Comparison of ENCODE assay signal across 9 cellular contexts in genomic region chr14:21264025-21264801, GRCh38. TPM values are rescaled to one million over a fixed set of nuclear protein-coding genes. Genes with fewer than 3 reads are reported as not detected.
DNase-seq lines count a peak whose midpoint lies in the region; ATAC-seq, FAIRE-seq and TF ChIP-seq lines count a peak whose summit lies in the region.
"Had no signal": no experiment of that assay in that cellular context is flagged by ENCODE, and none has a peak within 500 bp of the region (broad histone marks: within the 10 kb centered on the region; RNA-seq: fewer than 3 reads in every experiment).

No MANE protein-coding gene starts in this region.

- H2BK15ac ChIP-seq in mesendoderm (replicated peaks; ENCODE audit: low read depth), result no peak overlapping the region

- peak overlapping the region; percentile 88 for H3K27ac Mint-ChIP-seq in astrocyte (ENCODE audit: unreplicated experiment)

- H2BK120ac ChIP-seq in mesendoderm (ENCODE audit: low read depth, low read length), result no peak overlapping the region

- H3K4me2 ChIP-seq in astrocyte (ENCODE audit: low read length) (peak overlapping the region; percentile 98), mesendoderm (ENCODE audit: low read length) (no peak overlapping the region)

- peaks cover 15% of the 10 kb centered on the region for H3K36me3 Mint-ChIP-seq in astrocyte (ENCODE audit: low read depth, unreplicated experiment)

- peaks cover 94% of the 10 kb centered on the region for H4K20me1 ChIP-seq in astrocyte (ENCODE audit: insufficient read depth, low read length)

- no peak overlapping the region for H3K9ac ChIP-seq in HUES6 (ENCODE audit: low read length)
- peak overlapping the region; percentile 100 for H3K9ac ChIP-seq in astrocyte (ENCODE audit: low read length)
- H3K9ac ChIP-seq in mesendoderm (ENCODE audit: low read length), result no peak overlapping the region

- H3K27me3 ChIP-seq in HUES6 (ENCODE audit: control insufficient read depth, insufficient read depth, low read length), result no peaks in the 10 kb centered on the region
- no peaks in the 10 kb centered on the region for H3K27me3 ChIP-seq in astrocyte (ENCODE audit: insufficient read depth, low read length)
- H3K27me3 ChIP-seq in mesendoderm (ENCODE audit: insufficient read depth, low read length, poor library complexity), result no peaks in the 10 kb centered on the region

- H3K79me2 ChIP-seq in astrocyte (ENCODE audit: insufficient read depth, low read length) (peaks cover 98% of the 10 kb centered on the region), mesendoderm (ENCODE audit: control insufficient read depth, insufficient read depth, low read length) (peaks cover 91% of the 10 kb centered on the region)

- H3K18ac ChIP-seq in mesendoderm (ENCODE audit: low read length), result no peak overlapping the region

- no peak overlapping the region for H2BK5ac ChIP-seq in mesendoderm (ENCODE audit: low read length)

- FAIRE-seq in astrocyte (lab: Jason Lieb, UNC), result peak; percentile 23

- no CpG with 5 or more reads among the region's 4 CpGs for WGBS in mesendoderm (ENCODE audit: extremely low coverage, insufficient coverage, low lambda C conversion rate)

- peak; percentile 77 for ATAC-seq in GM21529 (IDR thresholded peaks at IDR 0.05; ENCODE audit: unreplicated experiment)

- H4K8ac ChIP-seq in mesendoderm (ENCODE audit: low read depth, low read length), result peak overlapping the region; percentile 56

- no peak overlapping the region for H3K56ac ChIP-seq in mesendoderm (ENCODE audit: low read length)

- no peaks in the 10 kb centered on the region for H3K27me3 Mint-ChIP-seq in astrocyte (ENCODE audit: low read depth, unreplicated experiment)

- H3K79me1 ChIP-seq in mesendoderm (ENCODE audit: low read length), result no peaks in the 10 kb centered on the region

- H3K36me3 ChIP-seq in HUES6 (ENCODE audit: control insufficient read depth, insufficient read depth, low read length) (peaks cover 91% of the 10 kb centered on the region), astrocyte (ENCODE audit: insufficient read depth, low read length) (peaks cover 51% of the 10 kb centered on the region), mesendoderm (ENCODE audit: control insufficient read depth, insufficient read depth, low read length) (peaks cover 5% of the 10 kb centered on the region)

- H3K4me3 Mint-ChIP-seq in astrocyte (ENCODE audit: unreplicated experiment), result peak overlapping the region; percentile 100

- no peak overlapping the region for H3K4ac ChIP-seq in mesendoderm (ENCODE audit: low read depth, low read length)

- no peaks in the 10 kb centered on the region for H3K9me3 Mint-ChIP-seq in astrocyte (ENCODE audit: unreplicated experiment)

- peaks cover 20% of the 10 kb centered on the region for H3K4me1 ChIP-seq in HUES6 (ENCODE audit: control insufficient read depth, insufficient read depth, low read length)
- peaks cover 45% of the 10 kb centered on the region for H3K4me1 ChIP-seq in astrocyte (ENCODE audit: insufficient read depth, low read length)
- no peaks in the 10 kb centered on the region for H3K4me1 ChIP-seq in mesendoderm (ENCODE audit: control insufficient read depth, low read depth, low read length)

- DNase-seq in GM04503 (ENCODE audit: low read depth) (peak; percentile 38), astrocyte (ENCODE audit: low read depth) (peak; percentile 90), mesendoderm (no peak), amygdala (lab: John Stamatoyannopoulos, UW) (no peak)
- DNase-seq in NK-92 treated with Interleukin-12 subunit alpha and Interleukin-12 subunit beta, amount 100 ng/mL, for 24 hours (lab: John Stamatoyannopoulos, UW), result no peak
- no peak for DNase-seq in activated CD8-positive, alpha-beta memory T cell treated with anti-CD3 and anti-CD28 coated beads for 24 hours

- peaks cover 38% of the 10 kb centered on the region for H3K4me1 Mint-ChIP-seq in astrocyte (ENCODE audit: low read depth, unreplicated experiment)

- H2AFZ ChIP-seq in astrocyte (ENCODE audit: low read depth, low read length), result no peak overlapping the region

- no peak overlapping the region for H3K23ac ChIP-seq in mesendoderm (ENCODE audit: low read length)

- H2AK5ac ChIP-seq in mesendoderm (ENCODE audit: low read length), result no peak overlapping the region

- no peaks in the 10 kb centered on the region for H3K9me3 ChIP-seq in HUES6 (ENCODE audit: control insufficient read depth, insufficient read depth, low read depth, low read length)
- no peaks in the 10 kb centered on the region for H3K9me3 ChIP-seq in astrocyte (ENCODE audit: insufficient read depth, low read depth, low read length)

- no peak overlapping the region for H4K5ac ChIP-seq in mesendoderm (ENCODE audit: low read length)

- TF ChIP-seq CTCF in astrocyte (IDR thresholded peaks at IDR 0.05; ENCODE audit: insufficient read depth, low read depth, low read length), result no peak

- H3K4me3 ChIP-seq in HUES6 (ENCODE audit: low read depth, low read length), result peak overlapping the region; percentile 96
- H3K4me3 ChIP-seq in astrocyte (ENCODE audit: insufficient read depth, low read depth, low read length), result peak overlapping the region; percentile 30
- no peak overlapping the region for H3K4me3 ChIP-seq in mesendoderm (ENCODE audit: low read length)

- H3K27ac ChIP-seq in HUES6 (ENCODE audit: low read depth, low read length), result peak overlapping the region; percentile 21; the same call in 1 of the 2 replicates
- H3K27ac ChIP-seq in astrocyte (ENCODE audit: low read depth, low read length), result peak overlapping the region; percentile 75
- H3K27ac ChIP-seq in mesendoderm (ENCODE audit: low read depth, low read length), result no peak overlapping the region

RNA-seq across cellular contexts. Expression of gene HNRNPC, which starts 5.0 kb away (rescaled TPM):
- 525 and 536 TPM in 2 replicates for total RNA-seq in astrocyte
- 1,460 TPM for polyA plus RNA-seq in mesendoderm (2013, experiment 1 of 2)
- 1,374 TPM for polyA plus RNA-seq in mesendoderm (2013, experiment 2 of 2)

RNA-seq across cellular contexts. Expression of gene RPGRIP1, which starts 15.7 kb away (rescaled TPM):
- total RNA-seq in astrocyte, result not detected in 2 replicates
- 0.55 TPM for polyA plus RNA-seq in mesendoderm (2013, experiment 1 of 2)
- 0.70 TPM for polyA plus RNA-seq in mesendoderm (2013, experiment 2 of 2)
- total RNA-seq: activated CD8-positive, alpha-beta memory T cell treated with anti-CD3 and anti-CD28 coated beads for 36 hours had no signal

Comparison
In these comparisons a context has a peak if more than half of its experiments do, and no peak if none do; other contexts are left out.
1. DNase-seq: peak in GM04503 (single experiment) and astrocyte (single experiment); none in mesendoderm (single experiment), NK-92 treated with Interleukin-12 subunit alpha and Interleukin-12 subunit beta, amount 100 ng/mL, for 24 hours (single experiment), activated CD8-positive, alpha-beta memory T cell treated with anti-CD3 and anti-CD28 coated beads for 24 hours (single experiment) and amygdala (0 of 56).